24 cellular contexts compared by ENCODE assay signal in genomic region chr3:162742159-162742717, GRCh38.
"Had no signal": no experiment of that assay in that cellular context is flagged by ENCODE, and none has a peak within 500 bp of the region (broad histone marks: within the 10 kb centered on the region; RNA-seq: fewer than 3 reads in every experiment).

No MANE protein-coding gene starts in this region.

- H3K27ac ChIP-seq: ascending aorta, breast epithelium, foreskin keratinocyte, hepatocyte, ovary, suprapubic skin, transverse colon, uterus, VCaP had no signal

- H3K4me1 Mint-ChIP-seq: natural killer cell; stimulated activated naive CD8-positive, alpha-beta T cell treated with anti-CD3 and anti-CD28 coated beads, Interleukin-15, amount 100 ng/mL, for 72 hours had no signal

- H3K27me3 Mint-ChIP-seq: stimulated activated naive CD8-positive, alpha-beta T cell treated with anti-CD3 and anti-CD28 coated beads, Interleukin-15, amount 100 ng/mL, for 72 hours had no signal

- H2AFZ ChIP-seq: hepatocyte had no signal

- H3K27me3 ChIP-seq: ascending aorta, breast epithelium, foreskin keratinocyte, hepatocyte, ovary, suprapubic skin, transverse colon, uterus had no signal

- DNase-seq: activated CD4-positive, alpha-beta T cell treated with anti-CD3 and anti-CD28 coated beads for 1 hour; activated CD8-positive, alpha-beta memory T cell treated with anti-CD3 and anti-CD28 coated beads for 24 hours; activated CD8-positive, alpha-beta memory T cell treated with anti-CD3 and anti-CD28 coated beads, Interleukin-2, amount 50 U/mL, for 48 hours; activated effector memory CD4-positive, alpha-beta T cell treated with Interleukin-2 at 50 U/mL for 16 hours; activated naive CD4-positive, alpha-beta T cell treated with anti-CD3 and anti-CD28 coated beads, Interleukin-2, amount 50 U/mL, for 16 hours; activated T-cell treated with anti-CD3 and anti-CD28 coated beads, Interleukin-2, amount 50 U/mL, for 48 hours; cerebellar nuclear complex; cortex of kidney; effector CD4-positive, alpha-beta T cell; foreskin keratinocyte; left cardiac atrium; mesendoderm; natural killer cell; ovary; stimulated activated CD4-positive, alpha-beta T cell treated with anti-CD3 and anti-CD28 coated beads, Interleukin-4, amount 100 ng/mL, for 1 hour; stimulated activated naive CD8-positive, alpha-beta T cell treated with anti-CD3 and anti-CD28 coated beads, Interleukin-15, amount 100 ng/mL, for 72 hours; transverse colon; uterus had no signal

- H3K4me1 ChIP-seq: ascending aorta, breast epithelium, foreskin keratinocyte, suprapubic skin, transverse colon, uterus had no signal

- H3K27ac Mint-ChIP-seq: natural killer cell; stimulated activated naive CD8-positive, alpha-beta T cell treated with anti-CD3 and anti-CD28 coated beads, Interleukin-15, amount 100 ng/mL, for 72 hours had no signal

- H3K9me3 ChIP-seq: ascending aorta, breast epithelium, ovary, suprapubic skin, transverse colon, uterus had no signal

- H3K36me3 ChIP-seq: ascending aorta, breast epithelium, ovary, suprapubic skin, transverse colon, uterus had no signal

- H3K4me3 Mint-ChIP-seq: natural killer cell; stimulated activated naive CD8-positive, alpha-beta T cell treated with anti-CD3 and anti-CD28 coated beads, Interleukin-15, amount 100 ng/mL, for 72 hours had no signal

- H3K4me3 ChIP-seq: ascending aorta, breast epithelium, hepatocyte, ovary, smooth muscle cell, suprapubic skin, transverse colon, uterus had no signal

- H3K79me2 ChIP-seq: hepatocyte had no signal

- H3K4me2 ChIP-seq: hepatocyte, smooth muscle cell had no signal
